In the genomic region with DNA sequence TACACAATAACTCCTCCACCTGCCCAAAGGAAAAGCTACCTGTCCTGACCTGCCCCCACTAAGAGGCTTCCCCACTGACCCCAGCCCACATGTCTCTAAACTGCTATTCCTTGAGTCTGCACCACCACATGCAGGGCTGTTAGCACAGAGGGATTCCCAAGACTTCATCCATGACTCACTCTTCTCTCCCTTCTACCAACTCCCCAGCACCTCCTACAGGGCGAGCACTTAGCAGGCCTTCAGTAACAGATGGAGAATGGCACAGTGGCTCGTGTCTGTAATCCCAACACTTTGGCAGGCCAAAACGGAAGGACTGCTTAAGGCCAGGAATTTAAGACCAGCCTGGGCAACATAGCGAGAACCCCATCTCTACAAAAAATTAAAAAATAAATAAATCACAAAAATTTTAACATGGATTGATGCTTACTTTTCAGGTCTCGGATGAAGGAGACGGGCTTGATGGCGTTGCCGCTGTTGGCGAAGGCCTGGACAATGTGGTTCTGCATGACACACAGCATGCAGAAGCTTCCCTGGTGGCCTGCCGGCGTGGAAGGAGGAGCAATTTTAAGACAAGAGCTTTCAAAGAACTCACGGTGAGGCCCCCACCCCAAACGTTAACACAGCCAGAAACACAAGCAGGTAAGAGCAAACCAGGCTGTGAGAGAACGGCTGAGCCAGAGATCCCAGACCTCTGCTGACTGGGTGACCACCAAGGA, we compare ENCODE assay signal across 9 cellular contexts. TPM values are rescaled to one million over a fixed set of nuclear protein-coding genes. Genes with fewer than 3 reads are reported as not detected.
A peak's percentile ranks its signal among the peaks of the same experiment; 100 is the strongest.
DNase-seq lines count a peak whose midpoint lies in the region; ATAC-seq and TF ChIP-seq lines count a peak whose summit lies in the region.
"Had no signal": no experiment of that assay in that cellular context is flagged by ENCODE, and none has a peak within 500 bp of the region (broad histone marks: within the 10 kb centered on the region; RNA-seq: fewer than 3 reads in every experiment).

No MANE protein-coding gene starts in this region.

- H3K9me3 Mint-ChIP-seq in CD14-positive monocyte (peaks cover 0 to 2% (median 0%) of the 10 kb centered on the region in 7 donors), glutamatergic neuron (ENCODE audit: unreplicated experiment) (no peaks in the 10 kb centered on the region)

- H3K27ac Mint-ChIP-seq in CD14-positive monocyte, result peak overlapping the region in 5 of 7 donors; percentile 5 to 91 (median 73)
- peak overlapping the region; percentile 35 for H3K27ac Mint-ChIP-seq in glutamatergic neuron (ENCODE audit: unreplicated experiment)

- no peak overlapping the region for H3K4me3 Mint-ChIP-seq in CD14-positive monocyte
- no peak overlapping the region for H3K4me3 Mint-ChIP-seq in glutamatergic neuron (ENCODE audit: unreplicated experiment)

- peak; percentile 21 for TF ChIP-seq CTCF in CD14-positive monocyte (IDR thresholded peaks at IDR 0.05)
- TF ChIP-seq CTCF in glutamatergic neuron (IDR thresholded peaks at IDR 0.05; ENCODE audit: partially characterized antibody, unreplicated experiment), result no peak

- no peak for ATAC-seq in HG02642 (IDR thresholded peaks at IDR 0.05; ENCODE audit: poor library complexity, unreplicated experiment)

- H3K4me1 Mint-ChIP-seq in CD14-positive monocyte (peaks cover 35% of the 10 kb centered on the region), glutamatergic neuron (ENCODE audit: low read depth, unreplicated experiment) (no peaks in the 10 kb centered on the region)

- intact Hi-C loops in CD14-positive monocyte (cut with micrococcal nuclease), result loop anchor here in 1 of 2 donors (2.0 kb wide), 1 partner anchor 14 kb away; no protein-coding TSS in a partner anchor

- H3K27me3 Mint-ChIP-seq in CD14-positive monocyte (ENCODE audit: low read depth in 3 of 3), result peaks cover 0 to 2% (median 0%) of the 10 kb centered on the region in 3 donors
- H3K27me3 Mint-ChIP-seq in glutamatergic neuron (ENCODE audit: unreplicated experiment), result peaks cover 6% of the 10 kb centered on the region

- DNase-seq in CD14-positive monocyte (ENCODE audit: low spot score) (no peak), H4 (ENCODE audit: low spot score) (peak; percentile 41), UCSD-AML1 (lab: John Stamatoyannopoulos, UW; ENCODE audit: unreplicated experiment) (peak; percentile 24), glutamatergic neuron (no peak), inferior parietal cortex (ENCODE audit: extremely low spot score) (no peak), T1000 (lab: John Stamatoyannopoulos, UW) (no peak), midbrain (lab: John Stamatoyannopoulos, UW) (no peak)
- DNase-seq: NCI-H2081 treated with DMSO at 0.1 percent for 48 hours had no signal

- H3K36me3 Mint-ChIP-seq in CD14-positive monocyte (peaks cover 81 to 91% of the 10 kb centered on the region in 2 donors), glutamatergic neuron (ENCODE audit: unreplicated experiment) (no peaks in the 10 kb centered on the region)

RNA-seq across cellular contexts. Expression of a gene that starts 12.0 kb away (rescaled TPM):
- 1 to 10 TPM; 4.4 to 6.1 TPM for polyA plus RNA-seq in CD14-positive monocyte
- 14.3 and 20.4 TPM in 2 replicates for total RNA-seq in H4 (2014; rRNA removed; shearing (Covaris generic))
- 45.3 TPM for total RNA-seq in glutamatergic neuron (ENCODE audit: unreplicated experiment)

RNA-seq across cellular contexts. Expression of a gene that starts 46.6 kb away (rescaled TPM):
- polyA plus RNA-seq in CD14-positive monocyte, result 10 to 100 TPM; 68.6 to 80.9 TPM
- 8.0 and 9.7 TPM in 2 replicates for total RNA-seq in H4 (2014; rRNA removed; shearing (Covaris generic))
- 57.2 TPM for total RNA-seq in glutamatergic neuron (ENCODE audit: unreplicated experiment)

Comparison
In these comparisons a context has a peak if more than half of its experiments do, and no peak if none do; other contexts are left out.
1. DNase-seq: peak in H4 (single experiment) and UCSD-AML1 (single experiment); none in CD14-positive monocyte (single experiment), glutamatergic neuron (single experiment), inferior parietal cortex (single experiment), T1000 (single experiment) and midbrain (single experiment).